ENCODE assay signal across 16 cellular contexts in genomic region chr1:95561244-95561840, GRCh38.
A peak's percentile ranks its signal among the peaks of the same experiment; 100 is the strongest.
DNase-seq lines count a peak whose midpoint lies in the region; TF ChIP-seq lines count a peak whose summit lies in the region.
"Had no signal": no experiment of that assay in that cellular context is flagged by ENCODE, and none has a peak within 500 bp of the region (broad histone marks: within the 10 kb centered on the region; RNA-seq: fewer than 3 reads in every experiment).

No MANE protein-coding gene starts in this region.

- H3K4me1 ChIP-seq in BE2C: no peaks in the 10 kb centered on the region

- H3K27me3 ChIP-seq in BE2C: no peaks in the 10 kb centered on the region
- H3K27me3 ChIP-seq: BLaER1 had no signal

- no peak overlapping the region for H3K4me3 Mint-ChIP-seq in activated CD4-positive, alpha-beta T cell treated with anti-CD3 and anti-CD28 coated beads, Interleukin-2, amount 10 ng/mL, durations not matched to agents 24 days and 14 days
- H3K4me3 Mint-ChIP-seq: H9 had no signal

- H3K9me3 ChIP-seq in BE2C: no peaks in the 10 kb centered on the region

- intact Hi-C loops in activated CD4-positive, alpha-beta T cell treated with anti-CD3 and anti-CD28 coated beads, Interleukin-2, amount 10 ng/mL, durations not matched to agents 24 days and 14 days (cut with micrococcal nuclease): no loop called here
- intact Hi-C loops in posterior vena cava (cut with DNase I): no loop called here

- peak; percentile 11 for DNase-seq in DMS153 treated with DMSO at 0.1 percent for 48 hours (lab: John Stamatoyannopoulos, UW; ENCODE audit: unreplicated experiment)
- DNase-seq in DMS153 (lab: John Stamatoyannopoulos, UW): no peak
- DNase-seq in activated CD4-positive, alpha-beta T cell treated with anti-CD3 and anti-CD28 coated beads, Interleukin-2, amount 10 ng/mL, durations not matched to agents 24 days and 14 days: peak; percentile 3
- DNase-seq in activated CD4-positive, alpha-beta T cell treated with anti-CD3 and anti-CD28 coated beads, Interleukin-2, amount 50 U/mL, for 4 hours: no peak
- DNase-seq in NCI-H69 (lab: John Stamatoyannopoulos, UW): peak; percentile 69
- no peak for DNase-seq in BE2C
- no peak for DNase-seq in pons (ENCODE audit: low spot score)
- no peak for DNase-seq in posterior vena cava (ENCODE audit: low spot score)
- DNase-seq: Calu3, DMS 273 treated with DMSO at 0.1 percent for 48 hours, DMS79 treated with DMSO at 0.1 percent for 48 hours, EL, GOT3, H9, IMR-90 had no signal

- H3K27ac Mint-ChIP-seq in activated CD4-positive, alpha-beta T cell treated with anti-CD3 and anti-CD28 coated beads, Interleukin-2, amount 10 ng/mL, durations not matched to agents 24 days and 14 days: no peak overlapping the region
- H3K27ac Mint-ChIP-seq: H9 had no signal

- TF ChIP-seq CTCF in BE2C (IDR thresholded peaks at IDR 0.05; ENCODE audit: low read depth, low read length): no peak

- no peak overlapping the region for H3K4me3 ChIP-seq in BE2C (ENCODE audit: low read depth, low read length)
- H3K4me3 ChIP-seq: BLaER1 had no signal

- H3K27me3 Mint-ChIP-seq in activated CD4-positive, alpha-beta T cell treated with anti-CD3 and anti-CD28 coated beads, Interleukin-2, amount 10 ng/mL, durations not matched to agents 24 days and 14 days: no peaks in the 10 kb centered on the region

- no peaks in the 10 kb centered on the region for H3K4me1 Mint-ChIP-seq in activated CD4-positive, alpha-beta T cell treated with anti-CD3 and anti-CD28 coated beads, Interleukin-2, amount 10 ng/mL, durations not matched to agents 24 days and 14 days

- no peaks in the 10 kb centered on the region for H3K36me3 ChIP-seq in BE2C
- H3K36me3 ChIP-seq: BLaER1 had no signal

- H3K9me3 Mint-ChIP-seq in activated CD4-positive, alpha-beta T cell treated with anti-CD3 and anti-CD28 coated beads, Interleukin-2, amount 10 ng/mL, durations not matched to agents 24 days and 14 days: peaks cover 5% of the 10 kb centered on the region

- H3K36me3 Mint-ChIP-seq in activated CD4-positive, alpha-beta T cell treated with anti-CD3 and anti-CD28 coated beads, Interleukin-2, amount 10 ng/mL, durations not matched to agents 24 days and 14 days (ENCODE audit: low read depth): no peaks in the 10 kb centered on the region

Comparison
In these comparisons a context has a peak if more than half of its experiments do, and no peak if none do; other contexts are left out.
1. DNase-seq: peak in DMS153 treated with DMSO at 0.1 percent for 48 hours (single experiment), activated CD4-positive, alpha-beta T cell treated with anti-CD3 and anti-CD28 coated beads, Interleukin-2, amount 10 ng/mL, durations not matched to agents 24 days and 14 days (single experiment) and NCI-H69 (single experiment); none in DMS153 (single experiment), activated CD4-positive, alpha-beta T cell treated with anti-CD3 and anti-CD28 coated beads, Interleukin-2, amount 50 U/mL, for 4 hours (0 of 2), BE2C (single experiment), pons (single experiment) and posterior vena cava (single experiment).